Comparison of ENCODE assay signal across 8 cellular contexts in genomic region chr1:167629681-167630567, GRCh38. TPM values are rescaled to one million over a fixed set of nuclear protein-coding genes. Genes with fewer than 3 reads are reported as not detected.
DNase-seq lines count a peak whose midpoint lies in the region; TF ChIP-seq lines count a peak whose summit lies in the region.

TSS of gene RCSD1 (plus strand) at chr1:167630232. CDS start at chr1:167630424, 192 bp downstream.

- H3K27me3 ChIP-seq in HL-60 (ENCODE audit: insufficient read depth, poor library complexity, severe bottlenecking) (no peaks in the 10 kb centered on the region), dorsolateral prefrontal cortex (peaks cover 0 to 25% (median 0%) of the 10 kb centered on the region in 45 donors)

- H3K9ac ChIP-seq in ES-I3 (ENCODE audit: low read depth, low read length): peak within 1 kb of the TSS; percentile 77; the same call in 1 of the 2 replicates

- intact Hi-C loops in dorsolateral prefrontal cortex (cut with DNase I): no loop called here

- DNase-seq in HL-60 (ENCODE audit: low read depth in 1 of 2, low spot score in 1 of 2) (peak; percentile 62 to 75), dorsolateral prefrontal cortex (no peak), medulla oblongata (ENCODE audit: extremely low spot score) (no peak), kidney tubule cell (ENCODE audit: low spot score) (no peak)
- peak; percentile 60 to 66 for DNase-seq in activated CD4-positive, alpha-beta T cell treated with anti-CD3 and anti-CD28 coated beads for 4 hours
- peak; percentile 14 to 63 (median 40) for DNase-seq in stimulated activated naive CD4-positive, alpha-beta T cell (lab: John Stamatoyannopoulos, UW)

- H3K36me3 ChIP-seq in ES-I3 (ENCODE audit: insufficient read depth, low read length): no peaks in the 10 kb centered on the region
- peaks cover 3% of the 10 kb centered on the region for H3K36me3 ChIP-seq in mesodermal cell (ENCODE audit: control insufficient read depth, insufficient read depth, low read length)

- H3K4me3 ChIP-seq in HL-60 (replicated peaks; ENCODE audit: insufficient read depth, low read length): peak within 1 kb of the TSS; percentile 65
- H3K4me3 ChIP-seq in dorsolateral prefrontal cortex: peak within 1 kb of the TSS; percentile 37 to 81 (median 67)
- peak within 1 kb of the TSS; percentile 51 for H3K4me3 ChIP-seq in mesodermal cell (ENCODE audit: extremely low read depth, insufficient read depth, low read length, poor library complexity, severe bottlenecking)

- TF ChIP-seq CTCF in HL-60 (IDR thresholded peaks at IDR 0.05; ENCODE audit: insufficient read depth, low read length) (no peak), dorsolateral prefrontal cortex (IDR thresholded peaks at IDR 0.05 in 54 of 56, conservative IDR thresholded peaks at IDR 0.05 in 2 of 56; ENCODE audit: low read depth in 1 of 56, partially characterized antibody in 56 of 56) (no peak)

- 11 to 17% methylated on average over 45 of the region's 62 CpGs for WGBS in mesodermal cell (ENCODE audit: insufficient coverage in 2 of 2), 2 experiments

- H3K9me3 ChIP-seq in ES-I3 (ENCODE audit: control insufficient read depth, insufficient read depth, low read length) (no peaks in the 10 kb centered on the region), mesodermal cell (ENCODE audit: control insufficient read depth, low read length) (no peaks in the 10 kb centered on the region)

- peak within 1 kb of the TSS; percentile 95 for H3K27ac ChIP-seq in HL-60 (replicated peaks)
- peak within 1 kb of the TSS in 56 of 59 donors; percentile 1 to 94 (median 81) for H3K27ac ChIP-seq in dorsolateral prefrontal cortex
- H3K27ac ChIP-seq in mesodermal cell (ENCODE audit: low read depth, low read length, severe bottlenecking): no peak within 1 kb of the TSS

- H3K4me1 ChIP-seq in ES-I3 (ENCODE audit: insufficient read depth, low read length): peaks cover 23% of the 10 kb centered on the region
- peaks cover 33% of the 10 kb centered on the region for H3K4me1 ChIP-seq in mesodermal cell (ENCODE audit: control insufficient read depth, insufficient read depth, low read length, poor library complexity, severe bottlenecking)

RNA-seq across cellular contexts. Expression of gene RCSD1, which starts in this region (rescaled TPM):
- 10 to 100 TPM in 19 of 120 experiments, 1 to 10 TPM in 101; 4.1 to 14.4 (median 8.1) TPM for total RNA-seq in dorsolateral prefrontal cortex
- polyA plus RNA-seq in mesodermal cell (2013, experiment 1 of 2): 49.2 TPM
- polyA plus RNA-seq in mesodermal cell (2013, experiment 2 of 2): 45.0 TPM

Comparison
In these comparisons a context has a peak if more than half of its experiments do, and no peak if none do; other contexts are left out.
1. DNase-seq: peak in HL-60 (2 of 2), activated CD4-positive, alpha-beta T cell treated with anti-CD3 and anti-CD28 coated beads for 4 hours (2 of 2) and stimulated activated naive CD4-positive, alpha-beta T cell (6 of 6); none in dorsolateral prefrontal cortex (0 of 10), medulla oblongata (single experiment) and kidney tubule cell (single experiment).
2. Peak in every context shown above with its lines, with median percentiles within 50 percentile points of each other: H3K4me3 ChIP-seq.